In the genomic region with DNA sequence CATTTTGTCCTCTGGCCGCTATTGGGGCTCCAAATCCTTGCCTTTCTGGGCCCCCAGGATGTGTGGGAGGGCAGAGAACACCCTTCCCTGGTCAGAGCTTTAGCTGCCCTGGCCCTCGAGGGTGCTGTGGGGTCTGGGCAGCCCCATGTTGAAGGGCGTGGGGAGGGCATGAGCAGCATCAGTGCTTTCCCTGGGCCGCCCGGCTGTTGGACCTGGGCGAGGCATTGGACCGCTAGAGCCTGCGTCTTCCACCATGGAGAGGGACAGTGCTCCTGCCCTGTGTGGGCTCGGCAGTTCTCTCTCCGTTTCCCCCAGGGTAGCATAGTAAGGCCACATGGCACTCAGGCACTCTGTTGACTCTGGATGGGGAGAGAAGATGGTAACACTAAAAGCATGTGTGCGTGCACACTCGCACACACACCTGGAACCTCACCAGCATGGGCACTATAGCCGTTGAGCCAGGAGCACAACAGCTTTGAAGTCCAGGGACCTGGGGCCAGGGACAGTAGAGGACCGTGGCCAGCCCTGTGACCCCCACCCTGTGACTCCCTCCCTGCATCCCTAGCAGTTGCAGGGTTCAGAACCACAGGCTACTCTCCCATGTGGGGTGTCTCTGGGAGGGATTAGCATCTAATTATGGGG, we compare ENCODE assay signal across 25 cellular contexts. TPM values are rescaled to one million over a fixed set of nuclear protein-coding genes. Genes with fewer than 3 reads are reported as not detected.
A peak's percentile ranks its signal among the peaks of the same experiment; 100 is the strongest.
DNase-seq lines count a peak whose midpoint lies in the region; ATAC-seq, FAIRE-seq and TF ChIP-seq lines count a peak whose summit lies in the region.
"Had no signal": no experiment of that assay in that cellular context is flagged by ENCODE, and none has a peak within 500 bp of the region (broad histone marks: within the 10 kb centered on the region; RNA-seq: fewer than 3 reads in every experiment).

No MANE protein-coding gene starts in this region.

- H3K18ac ChIP-seq in H1 (ENCODE audit: extremely low read depth, low read length): no peak overlapping the region; the same call in 1 of the 2 replicates

- no peak overlapping the region for H2BK15ac ChIP-seq in H1 (ENCODE audit: low read length)

- peak overlapping the region; percentile 90 for H3K27ac Mint-ChIP-seq in mesothelial cell of epicardium
- H3K27ac Mint-ChIP-seq in activated T-helper 2 cell treated with anti-CD3 and anti-CD28 coated beads, Interferon-gamma antibody, Interleukin-2, Interleukin-4, amounts not matched to agents 10 μg/mL and 5 μg/mL and 100 μg/mL, durations not matched to agents 14 hours and 24 hours and 36 hours: no peak overlapping the region

- H3K4me1 ChIP-seq in H1 (replicated peaks in 1 of 4; ENCODE audit: control insufficient read depth in 3 of 4, insufficient read depth in 4 of 4, low read length in 3 of 4) (peaks cover 0 to 3% (median under 1%) of the 10 kb centered on the region in 4 experiments; a peak in 2 of 7 replicates), urinary bladder (ENCODE audit: insufficient read depth) (no peaks in the 10 kb centered on the region)

- no peak overlapping the region for H2BK5ac ChIP-seq in H1 (ENCODE audit: low read depth, low read length)

- H3K4ac ChIP-seq in H1 (replicated peaks; ENCODE audit: insufficient read length, low read depth, low read length): no peak overlapping the region

- H2BK20ac ChIP-seq in H1 (ENCODE audit: low read length): no peak overlapping the region

- no peaks in the 10 kb centered on the region for H3K9me3 ChIP-seq in H1 (ENCODE audit: insufficient read depth in 2 of 2, low read depth in 1 of 2, low read length in 1 of 2)
- H3K9me3 ChIP-seq: MG63 had no signal

- H3K79me2 ChIP-seq in H1 (ENCODE audit: control insufficient read depth in 1 of 2, insufficient read depth in 2 of 2, low read length in 2 of 2): no peaks in the 10 kb centered on the region

- no peaks in the 10 kb centered on the region for H3K27me3 Mint-ChIP-seq in mesothelial cell of epicardium (ENCODE audit: low read depth)
- H3K27me3 Mint-ChIP-seq in activated T-helper 2 cell treated with anti-CD3 and anti-CD28 coated beads, Interferon-gamma antibody, Interleukin-2, Interleukin-4, amounts not matched to agents 10 μg/mL and 5 μg/mL and 100 μg/mL, durations not matched to agents 14 hours and 24 hours and 36 hours (ENCODE audit: low read depth): no peaks in the 10 kb centered on the region

- intact Hi-C loops in activated T-helper 2 cell treated with anti-CD3 and anti-CD28 coated beads, Interferon-gamma antibody, Interleukin-2, Interleukin-4, amounts not matched to agents 10 μg/mL and 5 μg/mL and 100 μg/mL, durations not matched to agents 14 hours and 24 hours and 36 hours (cut with micrococcal nuclease): no loop called here

- TF ChIP-seq CTCF in H1 (IDR thresholded peaks at IDR 0.05; ENCODE audit: control extremely low read depth in 1 of 3, insufficient read depth in 1 of 3, low read depth in 1 of 3, low read length in 3 of 3): no peak
- TF ChIP-seq CTCF in mesothelial cell of epicardium (IDR thresholded peaks at IDR 0.05; ENCODE audit: unreplicated experiment): no peak

- no peak overlapping the region for H2BK12ac ChIP-seq in H1 (ENCODE audit: low read depth, low read length)

- no peak overlapping the region for H4K5ac ChIP-seq in H1 (ENCODE audit: insufficient read length, low read depth, low read length)

- H2AFZ ChIP-seq in H1 (ENCODE audit: low read length): no peak overlapping the region

- no peaks in the 10 kb centered on the region for H3K27me3 ChIP-seq in H1 (replicated peaks in 1 of 4; ENCODE audit: control insufficient read depth in 3 of 4, extremely low read depth in 1 of 4, insufficient read depth in 3 of 4, low read length in 3 of 4)
- H3K27me3 ChIP-seq: MG63 had no signal

- no peak overlapping the region for H3K4me2 ChIP-seq in H1 (ENCODE audit: insufficient read depth in 1 of 2, low read depth in 2 of 2, low read length in 2 of 2)

- H3K14ac ChIP-seq in H1 (ENCODE audit: insufficient read length): no peak overlapping the region

- 0 out of 2 replicates have a peak overlapping the region, but pooled peaks have one; percentile 35 for H4K8ac ChIP-seq in H1 (ENCODE audit: extremely low read depth, insufficient read depth, low read length)

- 93% methylated on average over 14 of the region's 14 CpGs; no CpG with 5 or more reads in 1 of the 2 experiments for WGBS in H1 (ENCODE audit: extremely low coverage in 1 of 2, insufficient coverage in 1 of 2, insufficient read length in 1 of 2, insufficient replicate concordance in 2 of 2, low coverage in 1 of 2, low lambda C conversion rate in 2 of 2, missing lambda C conversion rate in 1 of 2), 2 experiments
- 88% methylated on average over 14 of the region's 14 CpGs for WGBS in urinary bladder

- H3K9me3 Mint-ChIP-seq in mesothelial cell of epicardium: peaks cover 3% of the 10 kb centered on the region
- H3K9me3 Mint-ChIP-seq in activated T-helper 2 cell treated with anti-CD3 and anti-CD28 coated beads, Interferon-gamma antibody, Interleukin-2, Interleukin-4, amounts not matched to agents 10 μg/mL and 5 μg/mL and 100 μg/mL, durations not matched to agents 14 hours and 24 hours and 36 hours: no peaks in the 10 kb centered on the region
- H3K9me3 Mint-ChIP-seq: CD14-positive monocyte had no signal

- H2AK5ac ChIP-seq in H1 (ENCODE audit: low read depth, low read length): no peak overlapping the region

- CTCF ChIA-PET in H1 (lab: Charles Lee; ENCODE audit: partially characterized antibody): interaction anchor here (1.2 kb wide), 1 partner anchor 285 kb away, joined by 3 read pairs; no protein-coding TSS in a partner anchor

- no peak overlapping the region for H3K56ac ChIP-seq in H1 (replicated peaks; ENCODE audit: insufficient read length, low read depth, low read length)

- no peak for TF ChIP-seq RAD21 in H1 (IDR thresholded peaks at IDR 0.05 in 1 of 2, conservative IDR thresholded peaks at IDR 0.05 in 1 of 2; ENCODE audit: low read depth in 2 of 2, low read length in 2 of 2)

- TF ChIP-seq EP300 in H1 (IDR thresholded peaks at IDR 0.05; ENCODE audit: borderline replicate concordance in 1 of 2, low read depth in 2 of 2, low read length in 2 of 2): no peak

- H3K27ac ChIP-seq in H1 (ENCODE audit: low read depth, low read length): no peak overlapping the region
- peak overlapping the region; percentile 27 for H3K27ac ChIP-seq in urinary bladder (ENCODE audit: low read depth)
- H3K27ac ChIP-seq: HL-60 had no signal

- peak; percentile 77 for FAIRE-seq in HTR-8/SVneo (lab: Jason Lieb, UNC)
- no peak for FAIRE-seq in H1 (lab: Jason Lieb, UNC)
- FAIRE-seq: GM12892 had no signal

- H3K4me3 Mint-ChIP-seq in mesothelial cell of epicardium: no peak overlapping the region
- no peak overlapping the region for H3K4me3 Mint-ChIP-seq in activated T-helper 2 cell treated with anti-CD3 and anti-CD28 coated beads, Interferon-gamma antibody, Interleukin-2, Interleukin-4, amounts not matched to agents 10 μg/mL and 5 μg/mL and 100 μg/mL, durations not matched to agents 14 hours and 24 hours and 36 hours (ENCODE audit: low read depth)
- H3K4me3 Mint-ChIP-seq: CD14-positive monocyte had no signal

- no peak overlapping the region for H3K23ac ChIP-seq in H1 (ENCODE audit: insufficient read length)

- H3K9ac ChIP-seq in H1 (replicated peaks in 1 of 4; ENCODE audit: extremely low read depth in 1 of 4, low read depth in 3 of 4, low read length in 3 of 4): no peak overlapping the region

- H3K4me3 ChIP-seq in H1 (ENCODE audit: extremely low read depth in 1 of 4, insufficient read depth in 2 of 4, low read depth in 3 of 4, low read length in 4 of 4) (no peak overlapping the region), urinary bladder (ENCODE audit: low read depth, low read length) (no peak overlapping the region)
- H3K4me3 ChIP-seq: MG63 had no signal

- H3K23me2 ChIP-seq in H1 (ENCODE audit: low read depth, low read length): no peaks in the 10 kb centered on the region

- no peaks in the 10 kb centered on the region for H3K79me1 ChIP-seq in H1 (ENCODE audit: low read depth, low read length)

- POLR2A ChIA-PET in H1 (lab: Charles Lee; ENCODE audit: partially characterized antibody): no interaction called here

- H3K4me1 Mint-ChIP-seq in mesothelial cell of epicardium: peaks cover 17% of the 10 kb centered on the region
- peaks cover 17% of the 10 kb centered on the region for H3K4me1 Mint-ChIP-seq in activated T-helper 2 cell treated with anti-CD3 and anti-CD28 coated beads, Interferon-gamma antibody, Interleukin-2, Interleukin-4, amounts not matched to agents 10 μg/mL and 5 μg/mL and 100 μg/mL, durations not matched to agents 14 hours and 24 hours and 36 hours (ENCODE audit: low read depth)

- H4K91ac ChIP-seq in H1 (replicated peaks; ENCODE audit: insufficient read length, low read length): no peak overlapping the region

- TF ChIP-seq POLR2A in H1 (IDR thresholded peaks at IDR 0.05; ENCODE audit: control extremely low read depth in 1 of 2, low read depth in 2 of 2, low read length in 2 of 2): no peak

- no peaks in the 10 kb centered on the region for H3K36me3 ChIP-seq in H1 (ENCODE audit: control insufficient read depth in 2 of 4, insufficient read depth in 4 of 4, low read length in 3 of 4)
- H3K36me3 ChIP-seq in urinary bladder (ENCODE audit: insufficient read depth): no peaks in the 10 kb centered on the region
- H3K36me3 ChIP-seq: MG63 had no signal

- no peak for ATAC-seq in SK-N-SH treated with all-trans-retinoic acid at 6 μM for 48 hours

- no peak overlapping the region for H2BK120ac ChIP-seq in H1 (replicated peaks; ENCODE audit: low read depth, low read length)

- DNase-seq in HTR-8/SVneo (ENCODE audit: insufficient read length, low spot score): no peak
- no peak for DNase-seq in H1 (ENCODE audit: low read depth in 1 of 2, low spot score in 2 of 2)
- DNase-seq in mesothelial cell of epicardium (ENCODE audit: low spot score in 2 of 2, unreplicated experiment in 2 of 2): no peak
- DNase-seq in activated T-helper 2 cell treated with anti-CD3 and anti-CD28 coated beads, Interferon-gamma antibody, Interleukin-2, Interleukin-4, amounts not matched to agents 10 μg/mL and 5 μg/mL and 100 μg/mL, durations not matched to agents 14 hours and 24 hours and 36 hours (ENCODE audit: low spot score): no peak
- no peak for DNase-seq in NCI-H1417 (lab: John Stamatoyannopoulos, UW)
- DNase-seq: Calu3, DMS79 treated with DMSO at 0.1 percent for 48 hours, GF-D8, KBM-7, NCI-H1105 treated with DMSO at 0.1 percent for 48 hours, NCI-H2029 treated with DMSO at 0.1 percent for 48 hours, NCI-H2227 treated with DMSO at 0.1 percent for 48 hours, NCI-H526 treated with DMSO at 0.1 percent for 48 hours, RPMI8226, SHP77 had no signal

- H3K36me3 Mint-ChIP-seq in mesothelial cell of epicardium: no peaks in the 10 kb centered on the region
- no peaks in the 10 kb centered on the region for H3K36me3 Mint-ChIP-seq in activated T-helper 2 cell treated with anti-CD3 and anti-CD28 coated beads, Interferon-gamma antibody, Interleukin-2, Interleukin-4, amounts not matched to agents 10 μg/mL and 5 μg/mL and 100 μg/mL, durations not matched to agents 14 hours and 24 hours and 36 hours (ENCODE audit: low read depth)
- H3K36me3 Mint-ChIP-seq: CD14-positive monocyte had no signal

- no peaks in the 10 kb centered on the region for H4K20me1 ChIP-seq in H1 (replicated peaks in 1 of 2; ENCODE audit: control insufficient read depth in 1 of 2, insufficient read depth in 2 of 2, low read length in 2 of 2)

RNA-seq across cellular contexts. Expression of a gene that starts 6.7 kb away (rescaled TPM):
- total RNA-seq in H1 (2021; fragmentation: NEBNext Ultra II Directional; extraction: Animal tissue kit (Norgen Biotek cat#: 25700)): 1.3 and 1.6 TPM in 2 replicates
- polyA plus RNA-seq in H1 (2011; rRNA removed) (1.2 and 2.3 TPM in 2 replicates), urinary bladder (0.47 TPM)
- polyA plus RNA-seq in H1 (2011; cell fraction: cytosol; rRNA removed): 1.8 TPM
- 4.1 TPM for polyA plus RNA-seq in H1 (2011; cell fraction: nucleus; rRNA removed)
- polyA plus RNA-seq in H1 (2012, experiment 1 of 2): 0.64 to 0.78 TPM (median 0.70 TPM) in 4 replicates
- 0.46 TPM for polyA plus RNA-seq in H1 (2012, experiment 2 of 2)
- 0.51 TPM for polyA plus RNA-seq in H1 (2013, experiment 1 of 2)
- polyA plus RNA-seq in H1 (2013, experiment 2 of 2): 0.33 TPM
- 0.17 and 0.25 TPM in 2 replicates for polyA minus RNA-seq in H1 (2011; rRNA and poly(A)+ RNA removed)
- polyA minus RNA-seq in H1 (2011; cell fraction: cytosol; rRNA and poly(A)+ RNA removed): 1.9 TPM
- polyA minus RNA-seq in H1 (2011; cell fraction: nucleus; rRNA and poly(A)+ RNA removed): 0.90 TPM
- total RNA-seq in mesothelial cell of epicardium (0.34 TPM in 1 of 3 replicates, not detected in the others), urinary bladder (0.21 TPM)
- not detected in 2 replicates for total RNA-seq in activated T-helper 2 cell treated with anti-CD3 and anti-CD28 coated beads, Interferon-gamma antibody, Interleukin-2, Interleukin-4, amounts not matched to agents 10 μg/mL and 5 μg/mL and 100 μg/mL, durations not matched to agents 14 hours and 24 hours and 36 hours
- total RNA-seq: A673, Calu3, H4, LHCN-M2, NCI-H460 had no signal
- polyA plus RNA-seq: CD14-positive monocyte had no signal

RNA-seq across cellular contexts. Expression of a gene that starts 10.8 kb away (rescaled TPM):
- total RNA-seq in H1 (2021; fragmentation: NEBNext Ultra II Directional; extraction: Animal tissue kit (Norgen Biotek cat#: 25700)): 63.8 and 68.0 TPM in 2 replicates
- polyA plus RNA-seq in H1 (2011; rRNA removed) (44.6 and 81.6 TPM in 2 replicates), urinary bladder (39.3 TPM)
- polyA plus RNA-seq in H1 (2011; cell fraction: cytosol; rRNA removed): 60.1 TPM
- polyA plus RNA-seq in H1 (2011; cell fraction: nucleus; rRNA removed): 466 TPM
- 65.5 to 73.4 TPM (median 68.4 TPM) in 4 replicates for polyA plus RNA-seq in H1 (2012, experiment 1 of 2)
- polyA plus RNA-seq in H1 (2012, experiment 2 of 2): 42.0 TPM
- polyA plus RNA-seq in H1 (2013, experiment 1 of 2): 52.5 TPM
- 44.5 TPM for polyA plus RNA-seq in H1 (2013, experiment 2 of 2)
- 38.9 and 40.4 TPM in 2 replicates for polyA minus RNA-seq in H1 (2011; rRNA and poly(A)+ RNA removed)
- polyA minus RNA-seq in H1 (2011; cell fraction: cytosol; rRNA and poly(A)+ RNA removed): 37.3 TPM
- polyA minus RNA-seq in H1 (2011; cell fraction: nucleus; rRNA and poly(A)+ RNA removed): 82.2 TPM
- total RNA-seq in mesothelial cell of epicardium (84.0 to 88.6 TPM (median 84.3 TPM) in 3 replicates), urinary bladder (24.4 TPM)
- 57.5 and 64.4 TPM in 2 replicates for total RNA-seq in activated T-helper 2 cell treated with anti-CD3 and anti-CD28 coated beads, Interferon-gamma antibody, Interleukin-2, Interleukin-4, amounts not matched to agents 10 μg/mL and 5 μg/mL and 100 μg/mL, durations not matched to agents 14 hours and 24 hours and 36 hours

RNA-seq across cellular contexts. Expression of a gene that starts 42.2 kb away (rescaled TPM):
- not detected in 2 replicates for total RNA-seq in H1 (2021; fragmentation: NEBNext Ultra II Directional; extraction: Animal tissue kit (Norgen Biotek cat#: 25700))
- polyA plus RNA-seq in H1 (2011; rRNA removed) (not detected in 2 replicates), urinary bladder (not detected)
- polyA plus RNA-seq in H1 (2011; cell fraction: cytosol; rRNA removed): not detected
- not detected for polyA plus RNA-seq in H1 (2011; cell fraction: nucleus; rRNA removed)
- polyA plus RNA-seq in H1 (2012, experiment 1 of 2): not detected in 4 replicates
- polyA plus RNA-seq in H1 (2012, experiment 2 of 2): not detected
- polyA plus RNA-seq in H1 (2013, experiment 1 of 2): not detected
- polyA plus RNA-seq in H1 (2013, experiment 2 of 2): not detected
- 0.02 TPM in 1 of 2 replicates, not detected in the other for polyA minus RNA-seq in H1 (2011; rRNA and poly(A)+ RNA removed)
- polyA minus RNA-seq in H1 (2011; cell fraction: cytosol; rRNA and poly(A)+ RNA removed): not detected
- polyA minus RNA-seq in H1 (2011; cell fraction: nucleus; rRNA and poly(A)+ RNA removed): not detected
- total RNA-seq in mesothelial cell of epicardium (not detected in 3 replicates), urinary bladder (not detected)
- not detected in 2 replicates for total RNA-seq in activated T-helper 2 cell treated with anti-CD3 and anti-CD28 coated beads, Interferon-gamma antibody, Interleukin-2, Interleukin-4, amounts not matched to agents 10 μg/mL and 5 μg/mL and 100 μg/mL, durations not matched to agents 14 hours and 24 hours and 36 hours
- total RNA-seq: A673, Calu3, H4 had no signal
- polyA plus RNA-seq: CD14-positive monocyte had no signal

RNA-seq across cellular contexts. Expression of a gene that starts 52.5 kb away (rescaled TPM):
- total RNA-seq in H1 (2021; fragmentation: NEBNext Ultra II Directional; extraction: Animal tissue kit (Norgen Biotek cat#: 25700)): 0.09 and 0.27 TPM in 2 replicates
- 0.06 and 0.15 TPM in 2 replicates for polyA plus RNA-seq in H1 (2011; rRNA removed)
- polyA plus RNA-seq in H1 (2011; cell fraction: cytosol; rRNA removed): 0.12 TPM
- 0.58 TPM for polyA plus RNA-seq in H1 (2011; cell fraction: nucleus; rRNA removed)
- polyA plus RNA-seq in H1 (2012, experiment 1 of 2): 0.36 to 2.1 TPM (median 0.61 TPM) in 4 replicates
- polyA plus RNA-seq in H1 (2012, experiment 2 of 2): 0.25 TPM
- 0.10 TPM for polyA plus RNA-seq in H1 (2013, experiment 1 of 2)
- 0.13 TPM for polyA plus RNA-seq in H1 (2013, experiment 2 of 2)
- 0.13 and 0.20 TPM in 2 replicates for polyA minus RNA-seq in H1 (2011; rRNA and poly(A)+ RNA removed)
- polyA minus RNA-seq in H1 (2011; cell fraction: cytosol; rRNA and poly(A)+ RNA removed): not detected
- polyA minus RNA-seq in H1 (2011; cell fraction: nucleus; rRNA and poly(A)+ RNA removed): not detected
- 0.18 to 0.47 TPM (median 0.22 TPM) in 3 replicates for total RNA-seq in mesothelial cell of epicardium
- total RNA-seq in urinary bladder: not detected
- polyA plus RNA-seq in urinary bladder: 0.85 TPM
- 0.09 TPM in 1 of 2 replicates, not detected in the other for total RNA-seq in activated T-helper 2 cell treated with anti-CD3 and anti-CD28 coated beads, Interferon-gamma antibody, Interleukin-2, Interleukin-4, amounts not matched to agents 10 μg/mL and 5 μg/mL and 100 μg/mL, durations not matched to agents 14 hours and 24 hours and 36 hours
- total RNA-seq: A673, Calu3, LHCN-M2, NCI-H460 had no signal

RNA-seq across cellular contexts. Expression of a gene that starts 52.6 kb away (rescaled TPM):
- 55.7 and 58.5 TPM in 2 replicates for total RNA-seq in H1 (2021; fragmentation: NEBNext Ultra II Directional; extraction: Animal tissue kit (Norgen Biotek cat#: 25700))
- 18.2 and 25.0 TPM in 2 replicates for polyA plus RNA-seq in H1 (2011; rRNA removed)
- polyA plus RNA-seq in H1 (2011; cell fraction: cytosol; rRNA removed): 34.1 TPM
- 16.4 TPM for polyA plus RNA-seq in H1 (2011; cell fraction: nucleus; rRNA removed)
- 30.7 to 44.0 TPM (median 34.1 TPM) in 4 replicates for polyA plus RNA-seq in H1 (2012, experiment 1 of 2)
- 4.5 TPM for polyA plus RNA-seq in H1 (2012, experiment 2 of 2)
- 26.5 TPM for polyA plus RNA-seq in H1 (2013, experiment 1 of 2)
- polyA plus RNA-seq in H1 (2013, experiment 2 of 2): 28.9 TPM
- 54.2 and 75.7 TPM in 2 replicates for polyA minus RNA-seq in H1 (2011; rRNA and poly(A)+ RNA removed)
- polyA minus RNA-seq in H1 (2011; cell fraction: cytosol; rRNA and poly(A)+ RNA removed): 24.4 TPM
- polyA minus RNA-seq in H1 (2011; cell fraction: nucleus; rRNA and poly(A)+ RNA removed): 18.6 TPM
- 47.6 to 50.0 TPM (median 48.9 TPM) in 3 replicates for total RNA-seq in mesothelial cell of epicardium
- total RNA-seq in urinary bladder: 32.7 TPM
- 12.9 TPM for polyA plus RNA-seq in urinary bladder
- total RNA-seq in activated T-helper 2 cell treated with anti-CD3 and anti-CD28 coated beads, Interferon-gamma antibody, Interleukin-2, Interleukin-4, amounts not matched to agents 10 μg/mL and 5 μg/mL and 100 μg/mL, durations not matched to agents 14 hours and 24 hours and 36 hours: 16.7 and 19.9 TPM in 2 replicates
